Comparison of ENCODE assay signal across 17 cellular contexts in genomic region chr3:38121451-38121831, GRCh38.
"Had no signal": no experiment of that assay in that cellular context is flagged by ENCODE, and none has a peak within 500 bp of the region (broad histone marks: within the 10 kb centered on the region; RNA-seq: fewer than 3 reads in every experiment).

No MANE protein-coding gene starts in this region.

- H3K4me3 ChIP-seq: esophagus squamous epithelium, SK-N-MC, skin epidermis had no signal

- H3K27ac ChIP-seq: brain microvascular endothelial cell, esophagus squamous epithelium, neutrophil, SK-N-MC, skin epidermis had no signal

- FAIRE-seq: endothelial cell of umbilical vein had no signal

- H3K9me3 ChIP-seq: esophagus squamous epithelium, neutrophil had no signal

- H3K27me3 ChIP-seq: brain microvascular endothelial cell, esophagus squamous epithelium, neutrophil had no signal

- DNase-seq: activated CD4-positive, CD25-positive, alpha-beta regulatory T cell; activated gamma-delta T cell; activated T-cell treated with anti-CD3 and anti-CD28 coated beads, Interleukin-2, amount 50 U/mL, for 4 hours; brain microvascular endothelial cell; cortex of kidney; effector CD4-positive, alpha-beta T cell; esophagus squamous epithelium; hippocampal formation; naive thymus-derived CD8-positive, alpha-beta T cell; retina; stimulated activated CD4-positive, alpha-beta T cell treated with anti-CD3 and anti-CD28 coated beads, Interleukin-4, amount 100 ng/mL, for 24 hours; stimulated activated naive CD4-positive, alpha-beta T cell; trophoblast cell had no signal

- ATAC-seq: activated T-cell treated with anti-CD3 and anti-CD28 coated beads, Interleukin-2, amount 50 U/mL, for 4 hours; naive thymus-derived CD8-positive, alpha-beta T cell had no signal
